Comparison of ENCODE assay signal across 15 cellular contexts in the genomic region with DNA sequence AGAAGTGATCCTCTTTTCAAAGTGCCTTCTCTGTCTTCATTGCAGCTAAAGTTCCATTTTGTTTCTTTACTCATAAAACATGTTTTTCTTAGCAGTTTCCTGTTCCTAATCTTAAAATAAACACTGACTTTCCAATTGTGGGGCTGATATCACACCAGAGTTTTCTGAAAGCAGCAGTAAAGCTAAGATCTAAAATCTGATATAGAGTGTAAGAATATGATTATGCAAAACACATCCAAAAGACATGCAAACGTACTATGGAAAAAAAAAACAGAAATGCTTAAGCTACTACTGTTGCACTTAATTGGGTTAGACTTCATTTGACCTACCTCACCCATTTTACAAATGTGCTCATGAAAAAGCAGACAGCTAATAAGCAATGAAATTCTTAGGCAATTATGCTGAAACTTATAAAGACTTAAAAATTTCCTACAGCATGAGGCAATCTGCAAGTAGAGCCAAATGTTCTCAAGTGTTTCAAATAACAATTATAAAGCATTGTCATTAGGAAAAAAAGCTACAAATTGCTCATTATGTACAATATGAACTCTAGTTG. TPM values are rescaled to one million over a fixed set of nuclear protein-coding genes. Genes with fewer than 3 reads are reported as not detected.
DNase-seq lines count a peak whose midpoint lies in the region; ATAC-seq, FAIRE-seq and TF ChIP-seq lines count a peak whose summit lies in the region.
"Had no signal": no experiment of that assay in that cellular context is flagged by ENCODE, and none has a peak within 500 bp of the region (broad histone marks: within the 10 kb centered on the region; RNA-seq: fewer than 3 reads in every experiment).

No MANE protein-coding gene starts in this region.

- TF ChIP-seq RAD21 in HepG2 (CRISPR knock-in tag; IDR thresholded peaks at IDR 0.05): no peak

- POLR2A ChIA-PET in activated CD8-positive, alpha-beta T cell treated with anti-CD3 and anti-CD28 coated beads for 36 hours (lab: Charles Lee): interaction anchor here (1.1 to 27.4 kb wide), 7 partner anchors 3 to 108 kb away, joined by 4 to 1592 read pairs (median 194); partner anchors contain the start of genes CYTIP and ERMN
- POLR2A ChIA-PET in HepG2 (lab: Yijun Ruan, JAX): no interaction called here

- CTCF ChIA-PET in activated CD8-positive, alpha-beta T cell treated with anti-CD3 and anti-CD28 coated beads for 36 hours (lab: Charles Lee): interaction anchor here (1.0 to 4.0 kb wide), 10 partner anchors 8 to 131 kb away, joined by 3 to 31 read pairs (median 6); partner anchors contain the start of gene CYTIP
- CTCF ChIA-PET in HepG2 (lab: Yijun Ruan, JAX; ENCODE audit: low intra/inter-chr PET ratio, low total read pairs): no interaction called here

- H3K27ac ChIP-seq in transverse colon (peak overlapping the region; percentile 22 to 43 (median 31)), HepG2 (ENCODE audit: extremely low read length, insufficient read depth, low read length) (no peak overlapping the region), sigmoid colon (no peak overlapping the region)

- H3K4me3 Mint-ChIP-seq in stimulated activated naive CD8-positive, alpha-beta T cell treated with anti-CD3 and anti-CD28 coated beads, Interleukin-15, Interleukin-2, amounts not matched to agents 100 ng/mL and 50 ng/mL, for 24 hours: peak overlapping the region; percentile 99
- H3K4me3 Mint-ChIP-seq in activated CD8-positive, alpha-beta T cell treated with anti-CD3 and anti-CD28 coated beads for 36 hours: peak overlapping the region; percentile 90

- no peak for TF ChIP-seq EP300 in transverse colon (IDR thresholded peaks at IDR 0.05; ENCODE audit: low read depth)
- TF ChIP-seq EP300 in HepG2 (IDR thresholded peaks at IDR 0.05; ENCODE audit: low read depth in 2 of 2, low read length in 2 of 2): no peak
- TF ChIP-seq EP300 in HepG2 (CRISPR knock-in tag; IDR thresholded peaks at IDR 0.05; ENCODE audit: borderline replicate concordance): no peak
- TF ChIP-seq EP300 in sigmoid colon (IDR thresholded peaks at IDR 0.05): no peak

- H3K4me3 ChIP-seq in transverse colon (no peak overlapping the region), HepG2 (replicated peaks in 1 of 3; ENCODE audit: insufficient read depth in 1 of 3, low read depth in 2 of 3, low read length in 3 of 3) (no peak overlapping the region), sigmoid colon (no peak overlapping the region)
- H3K4me3 ChIP-seq: body of pancreas had no signal

- BruUV-seq in HepG2 (replicated peaks; lab: Mats Ljungman, UMichigan): no TSS peak

- H3K27ac Mint-ChIP-seq in stimulated activated naive CD8-positive, alpha-beta T cell treated with anti-CD3 and anti-CD28 coated beads, Interleukin-15, Interleukin-2, amounts not matched to agents 100 ng/mL and 50 ng/mL, for 24 hours: peak overlapping the region; percentile 100
- H3K27ac Mint-ChIP-seq in activated CD8-positive, alpha-beta T cell treated with anti-CD3 and anti-CD28 coated beads for 36 hours: peak overlapping the region; percentile 94

- H3K36me3 ChIP-seq in transverse colon: no peaks in the 10 kb centered on the region
- no peaks in the 10 kb centered on the region for H3K36me3 ChIP-seq in HepG2 (replicated peaks in 1 of 2; ENCODE audit: control insufficient read depth in 1 of 2, insufficient read depth in 2 of 2, low read length in 2 of 2)
- H3K36me3 ChIP-seq in sigmoid colon: no peaks in the 10 kb centered on the region

- 18 to 21% methylated on average over 1 of the region's 1 CpG for WGBS in transverse colon (ENCODE audit: low coverage in 1 of 2), 2 donors
- WGBS in HepG2 (ENCODE audit: low lambda C conversion rate): 0% methylated on average over 1 of the region's 1 CpG
- 0 to 15% methylated on average over 1 of the region's 1 CpG for WGBS in sigmoid colon, 2 donors

- H3K4me1 Mint-ChIP-seq in stimulated activated naive CD8-positive, alpha-beta T cell treated with anti-CD3 and anti-CD28 coated beads, Interleukin-15, Interleukin-2, amounts not matched to agents 100 ng/mL and 50 ng/mL, for 24 hours (ENCODE audit: low read depth): peaks cover 92% of the 10 kb centered on the region
- H3K4me1 Mint-ChIP-seq in activated CD8-positive, alpha-beta T cell treated with anti-CD3 and anti-CD28 coated beads for 36 hours (ENCODE audit: low read depth): peaks cover 50% of the 10 kb centered on the region

- TF ChIP-seq POLR2A in transverse colon (IDR thresholded peaks at IDR 0.05): no peak
- TF ChIP-seq POLR2A in HepG2 (IDR thresholded peaks at IDR 0.05; ENCODE audit: insufficient read depth in 1 of 2, low read depth in 2 of 2, low read length in 2 of 2): no peak
- TF ChIP-seq POLR2A in sigmoid colon (IDR thresholded peaks at IDR 0.05): no peak

- H2AFZ ChIP-seq in HepG2 (ENCODE audit: low read length): no peak overlapping the region

- H3K27me3 ChIP-seq in transverse colon: no peaks in the 10 kb centered on the region
- H3K27me3 ChIP-seq in HepG2 (ENCODE audit: control insufficient read depth in 1 of 2, insufficient read depth in 2 of 2, low read length in 2 of 2): no peaks in the 10 kb centered on the region
- no peaks in the 10 kb centered on the region for H3K27me3 ChIP-seq in sigmoid colon
- H3K27me3 ChIP-seq: body of pancreas had no signal

- no peaks in the 10 kb centered on the region for H3K9me3 ChIP-seq in transverse colon
- no peaks in the 10 kb centered on the region for H3K9me3 ChIP-seq in HepG2 (ENCODE audit: low read length)
- H3K9me3 ChIP-seq in sigmoid colon: no peaks in the 10 kb centered on the region
- H3K9me3 ChIP-seq: body of pancreas had no signal

- no peaks in the 10 kb centered on the region for H3K79me2 ChIP-seq in HepG2 (ENCODE audit: insufficient read depth, low read length)

- no peak overlapping the region for H3K4me2 ChIP-seq in HepG2 (ENCODE audit: low read depth, low read length)

- H3K9ac ChIP-seq in HepG2 (ENCODE audit: insufficient read depth, low read depth, low read length): no peak overlapping the region

- in situ Hi-C loops in transverse colon (cut with MboI; ENCODE audit: low pct_ligation_motif_present in 1 of 4, low pct_unique_long_range_greater_than_20kb in 1 of 4, low sequenced_read_pairs in 3 of 4) (no loop called here), HepG2 (cut with HindIII; ENCODE audit: extremely low pct_ligation_motif_present, low pct_unique_long_range_greater_than_20kb) (no loop called here)

- H3K9me3 Mint-ChIP-seq in stimulated activated naive CD8-positive, alpha-beta T cell treated with anti-CD3 and anti-CD28 coated beads, Interleukin-15, Interleukin-2, amounts not matched to agents 100 ng/mL and 50 ng/mL, for 24 hours: no peaks in the 10 kb centered on the region
- no peaks in the 10 kb centered on the region for H3K9me3 Mint-ChIP-seq in activated CD8-positive, alpha-beta T cell treated with anti-CD3 and anti-CD28 coated beads for 36 hours

- FAIRE-seq in HepG2 (lab: Jason Lieb, UNC): no peak
- FAIRE-seq: small intestine had no signal

- no peak for ATAC-seq in stimulated activated naive CD8-positive, alpha-beta T cell treated with anti-CD3 and anti-CD28 coated beads, Interleukin-15, Interleukin-2, amounts not matched to agents 100 U/mL and 50 U/mL, for 24 hours
- no peak for ATAC-seq in activated CD8-positive, alpha-beta T cell treated with anti-CD3 and anti-CD28 coated beads for 36 hours
- no peak for ATAC-seq in HepG2
- ATAC-seq: body of pancreas had no signal

- intact Hi-C loops in activated CD8-positive, alpha-beta T cell treated with anti-CD3 and anti-CD28 coated beads for 36 hours (cut with micrococcal nuclease): loop anchor here (5.0 kb wide), 1 partner anchor 34 kb away; no protein-coding TSS in a partner anchor
- intact Hi-C loops in transverse colon (cut with DNase I; ENCODE audit: low total_unique reads): no loop called here
- intact Hi-C loops in HepG2 (cut with micrococcal nuclease; ENCODE audit: unreplicated experiment): no loop called here
- intact Hi-C loops in sigmoid colon (cut with DNase I): no loop called here

- peaks cover 100% of the 10 kb centered on the region for H3K36me3 Mint-ChIP-seq in stimulated activated naive CD8-positive, alpha-beta T cell treated with anti-CD3 and anti-CD28 coated beads, Interleukin-15, Interleukin-2, amounts not matched to agents 100 ng/mL and 50 ng/mL, for 24 hours (ENCODE audit: low read depth)
- H3K36me3 Mint-ChIP-seq in activated CD8-positive, alpha-beta T cell treated with anti-CD3 and anti-CD28 coated beads for 36 hours (ENCODE audit: low read depth): peaks cover 97% of the 10 kb centered on the region

- no peaks in the 10 kb centered on the region for H4K20me1 ChIP-seq in HepG2 (ENCODE audit: insufficient read depth, low read length)

- H3K4me1 ChIP-seq in transverse colon (peaks cover 5 to 37% (median 15%) of the 10 kb centered on the region in 4 donors), HepG2 (ENCODE audit: insufficient read depth, low read length) (no peaks in the 10 kb centered on the region), sigmoid colon (no peaks in the 10 kb centered on the region)

- no peak for DNase-seq in stimulated activated naive CD8-positive, alpha-beta T cell treated with anti-CD3 and anti-CD28 coated beads, Interleukin-15, Interleukin-2, amounts not matched to agents 100 U/mL and 50 U/mL, for 24 hours
- DNase-seq in activated CD8-positive, alpha-beta T cell treated with anti-CD3 and anti-CD28 coated beads for 36 hours: no peak
- DNase-seq in iris pigment epithelial cell (ENCODE audit: low read depth) (peak; percentile 30), transverse colon (no peak), HepG2 (ENCODE audit: low spot score) (no peak), sigmoid colon (no peak)
- DNase-seq in central memory CD4-positive, alpha-beta T cell: no peak
- DNase-seq: activated CD4-positive, alpha-beta T cell treated with anti-CD3 and anti-CD28 coated beads, Interleukin-2, amount 50 U/mL, for 4 hours; body of pancreas; NCI-H1436; NCI-H82; small intestine had no signal

- no peaks in the 10 kb centered on the region for H3K27me3 Mint-ChIP-seq in stimulated activated naive CD8-positive, alpha-beta T cell treated with anti-CD3 and anti-CD28 coated beads, Interleukin-15, Interleukin-2, amounts not matched to agents 100 ng/mL and 50 ng/mL, for 24 hours
- no peaks in the 10 kb centered on the region for H3K27me3 Mint-ChIP-seq in activated CD8-positive, alpha-beta T cell treated with anti-CD3 and anti-CD28 coated beads for 36 hours

- TF ChIP-seq CTCF in activated CD8-positive, alpha-beta T cell treated with anti-CD3 and anti-CD28 coated beads for 36 hours (IDR thresholded peaks at IDR 0.05): no peak
- TF ChIP-seq CTCF in transverse colon (IDR thresholded peaks at IDR 0.05) (no peak), HepG2 (CRISPR knock-in tag; IDR thresholded peaks at IDR 0.05) (no peak), sigmoid colon (IDR thresholded peaks at IDR 0.05) (no peak)

RNA-seq across cellular contexts. Expression of gene CYTIP, which starts 10.5 kb away (rescaled TPM):
- total RNA-seq in activated CD8-positive, alpha-beta T cell treated with anti-CD3 and anti-CD28 coated beads for 36 hours: 100 to 1,000 TPM; 514 to 520 TPM
- total RNA-seq in transverse colon (10 to 100 TPM in 1 of 4 donors, 1 to 10 TPM in 3; 4.6 to 25.1 (median 5.8) TPM), HepG2 (2016; rRNA removed; fragmentation: Illumina TruSeq; extraction: Trizol) (not detected in 2 replicates), sigmoid colon (1 to 10 TPM; 2.5 to 4.3 (median 3.4) TPM)
- not detected in 2 replicates for total RNA-seq in HepG2 (2016; cell fraction: cytosol; rRNA removed; fragmentation: Illumina TruSeq; extraction: Trizol; ENCODE audit: low read depth)
- not detected in 2 replicates for total RNA-seq in HepG2 (2016; cell fraction: insoluble cytoplasmic fraction; rRNA removed; fragmentation: Illumina TruSeq; extraction: Trizol)
- not detected in 2 replicates for total RNA-seq in HepG2 (2016; cell fraction: membrane; rRNA removed; fragmentation: Illumina TruSeq; extraction: Trizol)
- not detected in 2 replicates for total RNA-seq in HepG2 (2016; cell fraction: nucleus; rRNA removed; fragmentation: Illumina TruSeq; extraction: Trizol)
- polyA plus RNA-seq in HepG2 (2011; rRNA removed) (not detected in 2 replicates), sigmoid colon (10 to 100 TPM in 1 of 3 donors, 1 to 10 TPM in 2; 5.8 to 36.4 (median 6.6) TPM)
- polyA plus RNA-seq in HepG2 (2011; cell fraction: cytosol; rRNA removed): 0.03 TPM in 1 of 2 replicates, not detected in the other
- not detected in 2 replicates for polyA plus RNA-seq in HepG2 (2011; cell fraction: nucleus; rRNA removed)
- not detected in 2 replicates for polyA plus RNA-seq in HepG2 (2012)
- polyA plus RNA-seq in HepG2 (2016; cell fraction: cytosol; fragmentation: Illumina TruSeq; extraction: Trizol; ENCODE audit: low read depth): not detected in 2 replicates
- not detected in 2 replicates for polyA plus RNA-seq in HepG2 (2016; cell fraction: insoluble cytoplasmic fraction; fragmentation: Illumina TruSeq; extraction: Trizol; ENCODE audit: low read depth)
- polyA plus RNA-seq in HepG2 (2016; cell fraction: membrane; fragmentation: Illumina TruSeq; extraction: Trizol; ENCODE audit: low read depth): not detected in 2 replicates
- not detected in 2 replicates for polyA plus RNA-seq in HepG2 (2016; cell fraction: nucleus; fragmentation: Illumina TruSeq; extraction: Trizol; ENCODE audit: insufficient read depth, low read depth)
- 0.75 TPM in 1 of 2 replicates, not detected in the other for polyA minus RNA-seq in HepG2 (2011; rRNA and poly(A)+ RNA removed; ENCODE audit: low replicate concordance)
- polyA minus RNA-seq in HepG2 (2011; cell fraction: cytosol; rRNA and poly(A)+ RNA removed): not detected in 2 replicates
- not detected in 2 replicates for polyA minus RNA-seq in HepG2 (2011; cell fraction: nucleus; rRNA and poly(A)+ RNA removed)
- total RNA-seq: HT1080, SK-MEL-5 had no signal

Comparison
In these comparisons a context has a peak if more than half of its experiments do, and no peak if none do; other contexts are left out.
1. H3K27ac ChIP-seq: peak in transverse colon (4 of 4); none in HepG2 (single experiment) and sigmoid colon (0 of 4).
2. RNA of gene CYTIP, which starts 10.5 kb away (total RNA-seq): 514 to 520 TPM in activated CD8-positive, alpha-beta T cell treated with anti-CD3 and anti-CD28 coated beads for 36 hours; 4.6 to 25.1 TPM in transverse colon, 2.5 to 4.3 TPM in sigmoid colon and not detected in HepG2; every median in the first group is over 10 times any median in the second.